Comparison of ENCODE assay signal across 1 cellular context in the genomic region with DNA sequence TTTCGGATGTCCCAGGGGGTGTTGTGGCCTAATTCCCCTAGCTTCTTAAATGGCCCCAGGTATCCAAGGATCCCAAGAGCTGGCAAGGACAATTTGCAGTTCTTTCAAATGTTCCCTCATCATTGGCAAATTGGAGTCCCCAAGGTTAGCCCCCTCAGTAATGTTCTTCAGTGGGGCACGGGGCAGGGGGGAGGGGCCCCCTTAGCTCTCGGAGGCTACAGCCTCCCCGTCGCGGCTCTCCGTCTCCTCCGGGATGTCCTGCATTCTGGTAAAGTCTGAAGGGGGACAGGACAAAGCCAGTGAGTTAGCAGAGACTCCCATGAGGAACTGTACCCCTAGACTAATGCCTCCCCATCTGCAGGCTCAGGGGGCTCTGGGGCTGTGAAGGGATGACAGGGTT.
TF ChIP-seq lines count a peak whose summit lies in the region.

No MANE protein-coding gene starts in this region.

TF ChIP-seq in GM12878, 131 proteins besides CTCF, POLR2A, EP300 and RAD21:
- TF ChIP-seq MEF2B (IDR thresholded peaks at IDR 0.05; ENCODE audit: partially characterized antibody, poor library complexity, severe bottlenecking) (no peak), RELA (IDR thresholded peaks at IDR 0.05; ENCODE audit: borderline replicate concordance, partially characterized antibody) (no peak), ZNF217 (IDR thresholded peaks at IDR 0.05) (no peak), SREBF2 (IDR thresholded peaks at IDR 0.05; ENCODE audit: low read length) (no peak), MYB (IDR thresholded peaks at IDR 0.05; ENCODE audit: borderline replicate concordance, low read depth, low read length) (no peak), SUPT20H (IDR thresholded peaks at IDR 0.05; ENCODE audit: borderline replicate concordance, control insufficient read depth, low read depth, low read length) (no peak)
- TF ChIP-seq, protein P1, sequence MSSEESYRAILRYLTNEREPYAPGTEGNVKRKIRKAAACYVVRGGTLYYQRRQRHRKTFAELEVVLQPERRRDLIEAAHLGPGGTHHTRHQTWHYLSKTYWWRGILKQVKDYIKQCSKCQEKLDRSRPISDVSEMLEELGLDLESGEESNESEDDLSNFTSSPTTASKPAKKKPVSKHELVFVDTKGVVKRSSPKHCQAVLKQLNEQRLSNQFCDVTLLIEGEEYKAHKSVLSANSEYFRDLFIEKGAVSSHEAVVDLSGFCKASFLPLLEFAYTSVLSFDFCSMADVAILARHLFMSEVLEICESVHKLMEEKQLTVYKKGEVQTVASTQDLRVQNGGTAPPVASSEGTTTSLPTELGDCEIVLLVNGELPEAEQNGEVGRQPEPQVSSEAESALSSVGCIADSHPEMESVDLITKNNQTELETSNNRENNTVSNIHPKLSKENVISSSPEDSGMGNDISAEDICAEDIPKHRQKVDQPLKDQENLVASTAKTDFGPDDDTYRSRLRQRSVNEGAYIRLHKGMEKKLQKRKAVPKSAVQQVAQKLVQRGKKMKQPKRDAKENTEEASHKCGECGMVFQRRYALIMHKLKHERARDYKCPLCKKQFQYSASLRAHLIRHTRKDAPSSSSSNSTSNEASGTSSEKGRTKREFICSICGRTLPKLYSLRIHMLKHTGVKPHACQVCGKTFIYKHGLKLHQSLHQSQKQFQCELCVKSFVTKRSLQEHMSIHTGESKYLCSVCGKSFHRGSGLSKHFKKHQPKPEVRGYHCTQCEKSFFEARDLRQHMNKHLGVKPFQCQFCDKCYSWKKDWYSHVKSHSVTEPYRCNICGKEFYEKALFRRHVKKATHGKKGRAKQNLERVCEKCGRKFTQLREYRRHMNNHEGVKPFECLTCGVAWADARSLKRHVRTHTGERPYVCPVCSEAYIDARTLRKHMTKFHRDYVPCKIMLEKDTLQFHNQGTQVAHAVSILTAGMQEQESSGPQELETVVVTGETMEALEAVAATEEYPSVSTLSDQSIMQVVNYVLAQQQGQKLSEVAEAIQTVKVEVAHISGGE (CRISPR knock-in tag; IDR thresholded peaks at IDR 0.05): no peak
- TF ChIP-seq, protein P2, sequence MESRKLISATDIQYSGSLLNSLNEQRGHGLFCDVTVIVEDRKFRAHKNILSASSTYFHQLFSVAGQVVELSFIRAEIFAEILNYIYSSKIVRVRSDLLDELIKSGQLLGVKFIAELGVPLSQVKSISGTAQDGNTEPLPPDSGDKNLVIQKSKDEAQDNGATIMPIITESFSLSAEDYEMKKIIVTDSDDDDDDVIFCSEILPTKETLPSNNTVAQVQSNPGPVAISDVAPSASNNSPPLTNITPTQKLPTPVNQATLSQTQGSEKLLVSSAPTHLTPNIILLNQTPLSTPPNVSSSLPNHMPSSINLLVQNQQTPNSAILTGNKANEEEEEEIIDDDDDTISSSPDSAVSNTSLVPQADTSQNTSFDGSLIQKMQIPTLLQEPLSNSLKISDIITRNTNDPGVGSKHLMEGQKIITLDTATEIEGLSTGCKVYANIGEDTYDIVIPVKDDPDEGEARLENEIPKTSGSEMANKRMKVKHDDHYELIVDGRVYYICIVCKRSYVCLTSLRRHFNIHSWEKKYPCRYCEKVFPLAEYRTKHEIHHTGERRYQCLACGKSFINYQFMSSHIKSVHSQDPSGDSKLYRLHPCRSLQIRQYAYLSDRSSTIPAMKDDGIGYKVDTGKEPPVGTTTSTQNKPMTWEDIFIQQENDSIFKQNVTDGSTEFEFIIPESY (IDR thresholded peaks at IDR 0.05): no peak
